In genomic region chr2:24107336-24107735, GRCh38 we compare ENCODE assay signal across 37 cellular contexts. TPM values are rescaled to one million over a fixed set of nuclear protein-coding genes. Genes with fewer than 3 reads are reported as not detected.
"Had no signal": no experiment of that assay in that cellular context is flagged by ENCODE, and none has a peak within 500 bp of the region (broad histone marks: within the 10 kb centered on the region; RNA-seq: fewer than 3 reads in every experiment).

No MANE protein-coding gene starts in this region.

- ATAC-seq: activated CD4-positive, alpha-beta T cell treated with anti-CD3 and anti-CD28 coated beads for 36 hours; activated CD4-positive, CD25-positive, alpha-beta regulatory T cell treated with anti-CD3 and anti-CD28 coated beads, Interleukin-2, amount 50 U/mL, for 24 hours; activated naive CD4-positive, alpha-beta T cell treated with anti-CD3 and anti-CD28 coated beads, Interleukin-2, amount 50 U/mL, for 72 hours; activated T-cell treated with anti-CD3 and anti-CD28 coated beads, Interleukin-2, amount 50 U/mL, for 4 hours; activated T-cell treated with anti-CD3 and anti-CD28 coated beads, Interleukin-2, amount 50 U/mL, for 72 hours; activated T-helper 17 cell treated with anti-CD3 and anti-CD28 coated beads, Interleukin-2, amount 50 U/mL, for 72 hours; body of pancreas; WTC11 had no signal

- DNase-seq: activated CD4-positive, alpha-beta memory T cell treated with anti-CD3 and anti-CD28 coated beads, Interleukin-2, amount 10 ng/mL, durations not matched to agents 7 days and 5 days; activated CD4-positive, alpha-beta T cell treated with anti-CD3 and anti-CD28 coated beads for 1 hour; activated CD4-positive, alpha-beta T cell treated with anti-CD3 and anti-CD28 coated beads for 36 hours; activated CD4-positive, alpha-beta T cell treated with anti-CD3 and anti-CD28 coated beads for 48 hours; activated CD4-positive, alpha-beta T cell treated with anti-CD3 and anti-CD28 coated beads, Interleukin-2, amount 10 ng/mL, durations not matched to agents 7 days and 5 days; activated CD4-positive, alpha-beta T cell treated with anti-CD3 and anti-CD28 coated beads, Interleukin-2, amount 50 U/mL, for 48 hours; activated CD4-positive, CD25-positive, alpha-beta regulatory T cell; activated CD8-positive, alpha-beta memory T cell treated with anti-CD3 and anti-CD28 coated beads, Interleukin-2, amount 50 U/mL, for 4 hours; activated effector memory CD4-positive, alpha-beta T cell treated with anti-CD3 and anti-CD28 coated beads, Interleukin-2, amount 50 U/mL, for 16 hours; activated gamma-delta T cell treated with Interleukin-2 at 50 U/mL for 16 hours; activated naive CD4-positive, alpha-beta T cell; activated naive CD4-positive, alpha-beta T cell treated with anti-CD3 and anti-CD28 coated beads for 36 hours; activated naive CD4-positive, alpha-beta T cell treated with anti-CD3 and anti-CD28 coated beads, Interleukin-2, amount 50 U/mL, for 16 hours; activated naive CD8-positive, alpha-beta T cell treated with anti-CD3 and anti-CD28 coated beads for 36 hours; activated T-cell treated with anti-CD3 and anti-CD28 coated beads for 4 hours; activated T-cell treated with anti-CD3 and anti-CD28 coated beads, Interleukin-2, amount 50 U/mL, for 1 hour; activated T-cell treated with anti-CD3 and anti-CD28 coated beads, Interleukin-2, amount 50 U/mL, for 4 hours; activated T-cell treated with anti-CD3 and anti-CD28 coated beads, Interleukin-2, amount 50 U/mL, for 72 hours; adrenal gland; amniotic stem cell; aorta; body of pancreas; brain microvascular endothelial cell; central memory CD4-positive, alpha-beta T cell; T-helper 1 cell; T-helper 2 cell; T-helper 9 cell; WERI-Rb-1 had no signal

- H3K27ac Mint-ChIP-seq: activated CD4-positive, alpha-beta memory T cell treated with anti-CD3 and anti-CD28 coated beads, Interleukin-2, amount 10 ng/mL, durations not matched to agents 7 days and 5 days; activated CD4-positive, alpha-beta T cell treated with anti-CD3 and anti-CD28 coated beads for 36 hours; activated CD4-positive, alpha-beta T cell treated with anti-CD3 and anti-CD28 coated beads, Interleukin-2, amount 10 ng/mL, durations not matched to agents 7 days and 5 days; activated naive CD4-positive, alpha-beta T cell treated with anti-CD3 and anti-CD28 coated beads for 36 hours; activated naive CD4-positive, alpha-beta T cell treated with anti-CD3 and anti-CD28 coated beads, Interleukin-2, amount 50 U/mL, for 72 hours; activated naive CD8-positive, alpha-beta T cell treated with anti-CD3 and anti-CD28 coated beads for 36 hours; activated T-cell treated with anti-CD3 and anti-CD28 coated beads, Interleukin-2, amount 50 U/mL, for 72 hours; activated T-helper 1 cell treated with anti-CD3 and anti-CD28 coated beads, Interleukin-12 subunit alpha, Interleukin-12 subunit beta, Interleukin-2, Interleukin-4 antibody, amounts not matched to agents 30 ng/mL and 10 ng/mL and 1 ng/mL, durations not matched to agents 14 hours and 24 hours and 36 hours; activated T-helper 17 cell treated with anti-CD3 and anti-CD28 coated beads, Interleukin-2, amount 50 U/mL, for 72 hours; T-helper 1 cell treated with Interleukin-12 subunit alpha and Interleukin-12 subunit beta and Interleukin-4 antibody, amounts not matched to agents 30 μg/mL and 1 μg/mL, for 36 hours; T-helper 2 cell treated with Interferon-gamma antibody and Interleukin-4, amounts not matched to agents 5 μg/mL and 100 μg/mL, for 36 hours; WTC11 had no signal

- H3K4me3 Mint-ChIP-seq: activated CD4-positive, alpha-beta memory T cell treated with anti-CD3 and anti-CD28 coated beads, Interleukin-2, amount 10 ng/mL, durations not matched to agents 7 days and 5 days; activated CD4-positive, alpha-beta T cell treated with anti-CD3 and anti-CD28 coated beads for 36 hours; activated CD4-positive, alpha-beta T cell treated with anti-CD3 and anti-CD28 coated beads, Interleukin-2, amount 10 ng/mL, durations not matched to agents 7 days and 5 days; activated naive CD4-positive, alpha-beta T cell treated with anti-CD3 and anti-CD28 coated beads for 36 hours; activated naive CD8-positive, alpha-beta T cell treated with anti-CD3 and anti-CD28 coated beads for 36 hours; activated T-cell treated with anti-CD3 and anti-CD28 coated beads, Interleukin-2, amount 50 U/mL, for 4 hours; activated T-cell treated with anti-CD3 and anti-CD28 coated beads, Interleukin-2, amount 50 U/mL, for 72 hours; activated T-helper 1 cell treated with anti-CD3 and anti-CD28 coated beads, Interleukin-12 subunit alpha, Interleukin-12 subunit beta, Interleukin-2, Interleukin-4 antibody, amounts not matched to agents 30 ng/mL and 10 ng/mL and 1 ng/mL, durations not matched to agents 14 hours and 24 hours and 36 hours; activated T-helper 17 cell treated with anti-CD3 and anti-CD28 coated beads, Interleukin-2, amount 50 U/mL, for 72 hours; T-helper 1 cell treated with Interleukin-12 subunit alpha and Interleukin-12 subunit beta and Interleukin-4 antibody, amounts not matched to agents 30 μg/mL and 1 μg/mL, for 36 hours; T-helper 2 cell treated with Interferon-gamma antibody and Interleukin-4, amounts not matched to agents 5 μg/mL and 100 μg/mL, for 36 hours; WTC11 had no signal

- H3K9me3 ChIP-seq: adrenal gland, body of pancreas, breast epithelium had no signal

- H3K4me1 ChIP-seq: adrenal gland, body of pancreas, breast epithelium had no signal

- H3K4me3 ChIP-seq: adrenal gland, body of pancreas, breast epithelium had no signal

- FAIRE-seq: astrocyte had no signal

- H3K27me3 Mint-ChIP-seq: activated CD4-positive, alpha-beta T cell treated with anti-CD3 and anti-CD28 coated beads for 36 hours; activated naive CD8-positive, alpha-beta T cell treated with anti-CD3 and anti-CD28 coated beads for 36 hours; activated T-helper 17 cell treated with anti-CD3 and anti-CD28 coated beads, Interleukin-2, amount 50 U/mL, for 72 hours had no signal

- H3K4me1 Mint-ChIP-seq: activated CD4-positive, alpha-beta memory T cell treated with anti-CD3 and anti-CD28 coated beads, Interleukin-2, amount 10 ng/mL, durations not matched to agents 7 days and 5 days; activated CD4-positive, alpha-beta T cell treated with anti-CD3 and anti-CD28 coated beads for 36 hours; activated CD4-positive, alpha-beta T cell treated with anti-CD3 and anti-CD28 coated beads, Interleukin-2, amount 10 ng/mL, durations not matched to agents 7 days and 5 days; activated naive CD8-positive, alpha-beta T cell treated with anti-CD3 and anti-CD28 coated beads for 36 hours; activated T-helper 17 cell treated with anti-CD3 and anti-CD28 coated beads, Interleukin-2, amount 50 U/mL, for 72 hours had no signal

- H3K27ac ChIP-seq: adrenal gland, body of pancreas, brain microvascular endothelial cell, breast epithelium, WERI-Rb-1 had no signal

RNA-seq across cellular contexts. Expression of gene PFN4, which starts 15.8 kb away (rescaled TPM):
- total RNA-seq: activated CD4-positive, alpha-beta memory T cell treated with anti-CD3 and anti-CD28 coated beads, Interleukin-2, amount 10 ng/mL, durations not matched to agents 7 days and 5 days; activated CD4-positive, alpha-beta T cell treated with anti-CD3 and anti-CD28 coated beads, Interleukin-2, amount 10 ng/mL, durations not matched to agents 7 days and 5 days; activated naive CD4-positive, alpha-beta T cell treated with anti-CD3 and anti-CD28 coated beads, Interleukin-2, amount 50 U/mL, for 72 hours; activated T-cell treated with anti-CD3 and anti-CD28 coated beads, Interleukin-2, amount 50 U/mL, for 4 hours; activated T-helper 1 cell treated with anti-CD3 and anti-CD28 coated beads, Interleukin-12 subunit alpha, Interleukin-12 subunit beta, Interleukin-2, Interleukin-4 antibody, amounts not matched to agents 30 ng/mL and 10 ng/mL and 1 ng/mL, durations not matched to agents 14 hours and 24 hours and 36 hours; body of pancreas; WTC11 had no signal
